ENCODE assay signal across 16 cellular contexts in the genomic region with DNA sequence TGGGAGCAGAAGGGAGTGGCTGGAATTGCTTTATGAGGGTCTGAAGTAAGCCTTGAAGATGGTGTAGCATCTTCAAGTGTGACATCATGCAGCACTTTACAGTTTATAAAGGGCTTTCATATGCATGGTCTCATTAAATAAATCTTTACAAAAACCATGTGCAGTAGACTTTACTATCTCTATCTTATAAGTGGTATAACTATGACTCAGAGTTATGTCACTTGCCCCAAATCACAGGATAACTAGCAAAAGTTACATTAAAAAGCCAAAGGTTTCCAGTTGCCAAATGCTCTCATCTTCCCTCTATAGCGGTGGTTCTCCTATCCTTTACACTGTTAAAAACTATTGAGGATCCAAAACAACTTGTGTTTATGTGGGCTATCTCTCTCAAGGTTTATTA.
"Had no signal": no experiment of that assay in that cellular context is flagged by ENCODE, and none has a peak within 500 bp of the region (broad histone marks: within the 10 kb centered on the region; RNA-seq: fewer than 3 reads in every experiment).

No MANE protein-coding gene starts in this region.

- ATAC-seq: left cardiac atrium; lower lobe of right lung; naive thymus-derived CD4-positive, alpha-beta T cell; WTC11 had no signal

- H3K9me3 ChIP-seq: breast epithelium, lower lobe of right lung, vagina had no signal

- H3K27ac ChIP-seq: breast epithelium, lower lobe of right lung, parathyroid adenoma, tibial nerve, vagina had no signal

- H3K4me3 ChIP-seq: breast epithelium, lower lobe of right lung, tibial nerve, vagina had no signal

- H3K9ac ChIP-seq: parathyroid adenoma had no signal

- H3K4me1 ChIP-seq: breast epithelium, lower lobe of right lung, parathyroid adenoma, vagina had no signal

- H3K36me3 ChIP-seq: breast epithelium, lower lobe of right lung, tibial nerve, vagina had no signal

- FAIRE-seq: colon, small intestine had no signal

- H3K79me2 ChIP-seq: parathyroid adenoma had no signal

- DNase-seq: activated CD4-positive, alpha-beta T cell treated with anti-CD3 and anti-CD28 coated beads for 48 hours; activated naive CD4-positive, alpha-beta T cell treated with anti-CD3 and anti-CD28 coated beads, Interleukin-2, amount 10 ng/mL, durations not matched to agents 7 days and 5 days; activated T-cell treated with anti-CD3 and anti-CD28 coated beads for 4 hours; effector CD4-positive, alpha-beta T cell; glutamatergic neuron; left cardiac atrium; lower lobe of right lung; naive thymus-derived CD4-positive, alpha-beta T cell; retina; small intestine had no signal

- H3K27me3 ChIP-seq: breast epithelium, tibial nerve, vagina had no signal

- H2AFZ ChIP-seq: parathyroid adenoma had no signal
